ENCODE assay signal across 1 cellular context in the genomic region with DNA sequence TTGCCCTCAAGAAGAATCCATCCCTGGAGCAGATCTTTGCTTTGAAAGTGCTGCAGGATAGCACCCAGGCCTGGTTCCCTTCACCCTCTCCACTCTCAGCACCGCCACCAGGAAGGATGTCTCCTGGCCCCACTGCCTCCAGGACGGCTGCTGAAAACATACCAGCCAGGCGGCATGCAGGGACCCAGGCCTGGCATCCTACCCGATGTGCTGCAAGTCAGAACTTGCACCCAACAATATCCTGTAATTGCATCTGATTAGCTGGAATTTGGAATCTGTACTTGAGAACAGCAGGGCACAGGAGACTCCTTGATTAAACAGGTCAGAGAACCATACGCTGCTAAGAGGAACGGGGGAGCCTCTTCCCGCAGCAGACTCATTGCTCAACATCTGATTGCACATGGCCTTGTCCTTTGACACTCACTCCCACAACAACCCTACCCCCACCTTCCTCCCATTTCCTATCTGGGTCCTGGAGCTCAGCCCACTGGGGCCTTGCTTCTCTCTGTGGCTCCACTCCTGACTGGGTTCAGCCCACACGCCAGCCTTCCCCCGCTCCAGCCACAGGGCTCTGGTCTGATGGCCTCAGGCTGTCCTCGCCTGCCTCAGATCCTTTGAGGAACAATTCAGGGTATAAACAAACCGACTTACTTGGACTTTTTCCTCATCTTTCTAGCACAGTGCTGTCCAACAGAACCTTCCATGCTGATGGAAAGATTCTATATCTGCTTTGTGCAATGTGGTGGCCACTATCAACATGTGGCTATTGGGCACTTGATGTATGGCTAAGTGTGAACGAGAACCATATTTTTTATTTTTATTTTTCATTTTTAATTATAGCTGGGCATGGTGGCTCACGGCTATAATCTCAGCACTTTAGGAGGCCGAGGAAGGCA.
TF ChIP-seq lines count a peak whose summit lies in the region.

No MANE protein-coding gene starts in this region.

TF ChIP-seq in K562, 482 proteins besides CTCF, POLR2A, EP300 and RAD21 (continued from another document and continues in another):
- TF ChIP-seq, protein P1, sequence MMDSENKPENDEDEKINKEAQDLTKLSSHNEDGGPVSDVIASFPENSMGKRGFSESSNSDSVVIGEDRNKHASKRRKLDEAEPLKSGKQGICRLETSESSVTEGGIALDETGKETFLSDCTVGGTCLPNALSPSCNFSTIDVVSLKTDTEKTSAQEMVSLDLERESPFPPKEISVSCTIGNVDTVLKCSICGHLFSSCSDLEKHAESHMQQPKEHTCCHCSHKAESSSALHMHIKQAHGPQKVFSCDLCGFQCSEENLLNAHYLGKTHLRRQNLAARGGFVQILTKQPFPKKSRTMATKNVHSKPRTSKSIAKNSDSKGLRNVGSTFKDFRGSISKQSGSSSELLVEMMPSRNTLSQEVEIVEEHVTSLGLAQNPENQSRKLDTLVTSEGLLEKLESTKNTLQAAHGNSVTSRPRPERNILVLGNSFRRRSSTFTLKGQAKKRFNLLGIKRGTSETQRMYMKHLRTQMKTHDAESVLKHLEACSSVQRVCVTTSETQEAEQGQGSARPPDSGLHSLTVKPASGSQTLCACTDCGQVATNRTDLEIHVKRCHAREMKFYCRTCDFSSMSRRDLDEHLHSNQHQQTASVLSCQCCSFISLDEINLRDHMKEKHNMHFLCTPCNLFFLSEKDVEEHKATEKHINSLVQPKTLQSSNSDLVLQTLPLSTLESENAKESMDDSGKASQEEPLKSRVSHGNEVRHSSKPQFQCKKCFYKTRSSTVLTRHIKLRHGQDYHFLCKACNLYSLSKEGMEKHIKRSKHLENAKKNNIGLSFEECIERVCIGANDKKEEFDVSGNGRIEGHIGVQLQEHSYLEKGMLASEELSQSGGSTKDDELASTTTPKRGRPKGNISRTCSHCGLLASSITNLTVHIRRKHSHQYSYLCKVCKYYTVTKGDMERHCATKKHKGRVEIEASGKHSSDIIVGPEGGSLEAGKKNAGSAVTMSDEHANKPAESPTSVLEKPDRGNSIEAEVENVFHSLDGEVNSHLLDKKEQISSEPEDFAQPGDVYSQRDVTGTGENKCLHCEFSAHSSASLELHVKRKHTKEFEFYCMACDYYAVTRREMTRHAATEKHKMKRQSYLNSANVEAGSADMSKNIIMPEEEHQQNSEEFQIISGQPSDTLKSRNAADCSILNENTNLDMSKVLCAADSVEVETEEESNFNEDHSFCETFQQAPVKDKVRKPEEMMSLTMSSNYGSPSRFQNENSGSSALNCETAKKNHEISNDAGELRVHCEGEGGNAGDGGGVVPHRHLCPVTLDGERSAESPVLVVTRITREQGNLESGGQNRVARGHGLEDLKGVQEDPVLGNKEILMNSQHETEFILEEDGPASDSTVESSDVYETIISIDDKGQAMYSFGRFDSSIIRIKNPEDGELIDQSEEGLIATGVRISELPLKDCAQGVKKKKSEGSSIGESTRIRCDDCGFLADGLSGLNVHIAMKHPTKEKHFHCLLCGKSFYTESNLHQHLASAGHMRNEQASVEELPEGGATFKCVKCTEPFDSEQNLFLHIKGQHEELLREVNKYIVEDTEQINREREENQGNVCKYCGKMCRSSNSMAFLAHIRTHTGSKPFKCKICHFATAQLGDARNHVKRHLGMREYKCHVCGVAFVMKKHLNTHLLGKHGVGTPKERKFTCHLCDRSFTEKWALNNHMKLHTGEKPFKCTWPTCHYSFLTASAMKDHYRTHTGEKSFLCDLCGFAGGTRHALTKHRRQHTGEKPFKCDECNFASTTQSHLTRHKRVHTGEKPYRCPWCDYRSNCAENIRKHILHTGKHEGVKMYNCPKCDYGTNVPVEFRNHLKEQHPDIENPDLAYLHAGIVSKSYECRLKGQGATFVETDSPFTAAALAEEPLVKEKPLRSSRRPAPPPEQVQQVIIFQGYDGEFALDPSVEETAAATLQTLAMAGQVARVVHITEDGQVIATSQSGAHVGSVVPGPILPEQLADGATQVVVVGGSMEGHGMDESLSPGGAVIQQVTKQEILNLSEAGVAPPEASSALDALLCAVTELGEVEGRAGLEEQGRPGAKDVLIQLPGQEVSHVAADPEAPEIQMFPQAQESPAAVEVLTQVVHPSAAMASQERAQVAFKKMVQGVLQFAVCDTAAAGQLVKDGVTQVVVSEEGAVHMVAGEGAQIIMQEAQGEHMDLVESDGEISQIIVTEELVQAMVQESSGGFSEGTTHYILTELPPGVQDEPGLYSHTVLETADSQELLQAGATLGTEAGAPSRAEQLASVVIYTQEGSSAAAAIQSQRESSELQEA (IDR thresholded peaks at IDR 0.05; ENCODE audit: low read depth): peak; percentile 13; the same call in 1 of the 2 replicates
- TF ChIP-seq, protein P2, sequence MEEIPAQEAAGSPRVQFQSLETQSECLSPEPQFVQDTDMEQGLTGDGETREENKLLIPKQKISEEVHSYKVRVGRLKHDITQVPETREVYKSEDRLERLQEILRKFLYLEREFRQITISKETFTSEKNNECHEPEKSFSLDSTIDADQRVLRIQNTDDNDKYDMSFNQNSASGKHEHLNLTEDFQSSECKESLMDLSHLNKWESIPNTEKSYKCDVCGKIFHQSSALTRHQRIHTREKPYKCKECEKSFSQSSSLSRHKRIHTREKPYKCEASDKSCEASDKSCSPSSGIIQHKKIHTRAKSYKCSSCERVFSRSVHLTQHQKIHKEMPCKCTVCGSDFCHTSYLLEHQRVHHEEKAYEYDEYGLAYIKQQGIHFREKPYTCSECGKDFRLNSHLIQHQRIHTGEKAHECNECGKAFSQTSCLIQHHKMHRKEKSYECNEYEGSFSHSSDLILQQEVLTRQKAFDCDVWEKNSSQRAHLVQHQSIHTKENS (CRISPR knock-in tag; IDR thresholded peaks at IDR 0.05): no peak
- peak; percentile 22; the same call in 1 of the 2 replicates for TF ChIP-seq GTF2A2 (tag; IDR thresholded peaks at IDR 0.05)
- peak; percentile 79; the same call in 1 of the 2 replicates for TF ChIP-seq ZBTB7A (IDR thresholded peaks at IDR 0.05; ENCODE audit: borderline replicate concordance, control insufficient read depth, low read depth, low read length)
- peak; percentile 79 for TF ChIP-seq EP400 (IDR thresholded peaks at IDR 0.05)
- TF ChIP-seq SMARCE1 (IDR thresholded peaks at IDR 0.05): peak; percentile 96
- TF ChIP-seq ZNF561 (CRISPR knock-in tag; conservative IDR thresholded peaks at IDR 0.05): no peak
- TF ChIP-seq, protein P3, sequence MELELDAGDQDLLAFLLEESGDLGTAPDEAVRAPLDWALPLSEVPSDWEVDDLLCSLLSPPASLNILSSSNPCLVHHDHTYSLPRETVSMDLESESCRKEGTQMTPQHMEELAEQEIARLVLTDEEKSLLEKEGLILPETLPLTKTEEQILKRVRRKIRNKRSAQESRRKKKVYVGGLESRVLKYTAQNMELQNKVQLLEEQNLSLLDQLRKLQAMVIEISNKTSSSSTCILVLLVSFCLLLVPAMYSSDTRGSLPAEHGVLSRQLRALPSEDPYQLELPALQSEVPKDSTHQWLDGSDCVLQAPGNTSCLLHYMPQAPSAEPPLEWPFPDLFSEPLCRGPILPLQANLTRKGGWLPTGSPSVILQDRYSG (tag; conservative IDR thresholded peaks at IDR 0.05; ENCODE audit: low read depth): peak; percentile 78
- peak; percentile 81; the same call in 1 of the 2 replicates for TF ChIP-seq ESRRA (IDR thresholded peaks at IDR 0.05; ENCODE audit: borderline replicate concordance, low read depth)
- TF ChIP-seq, protein P4, sequence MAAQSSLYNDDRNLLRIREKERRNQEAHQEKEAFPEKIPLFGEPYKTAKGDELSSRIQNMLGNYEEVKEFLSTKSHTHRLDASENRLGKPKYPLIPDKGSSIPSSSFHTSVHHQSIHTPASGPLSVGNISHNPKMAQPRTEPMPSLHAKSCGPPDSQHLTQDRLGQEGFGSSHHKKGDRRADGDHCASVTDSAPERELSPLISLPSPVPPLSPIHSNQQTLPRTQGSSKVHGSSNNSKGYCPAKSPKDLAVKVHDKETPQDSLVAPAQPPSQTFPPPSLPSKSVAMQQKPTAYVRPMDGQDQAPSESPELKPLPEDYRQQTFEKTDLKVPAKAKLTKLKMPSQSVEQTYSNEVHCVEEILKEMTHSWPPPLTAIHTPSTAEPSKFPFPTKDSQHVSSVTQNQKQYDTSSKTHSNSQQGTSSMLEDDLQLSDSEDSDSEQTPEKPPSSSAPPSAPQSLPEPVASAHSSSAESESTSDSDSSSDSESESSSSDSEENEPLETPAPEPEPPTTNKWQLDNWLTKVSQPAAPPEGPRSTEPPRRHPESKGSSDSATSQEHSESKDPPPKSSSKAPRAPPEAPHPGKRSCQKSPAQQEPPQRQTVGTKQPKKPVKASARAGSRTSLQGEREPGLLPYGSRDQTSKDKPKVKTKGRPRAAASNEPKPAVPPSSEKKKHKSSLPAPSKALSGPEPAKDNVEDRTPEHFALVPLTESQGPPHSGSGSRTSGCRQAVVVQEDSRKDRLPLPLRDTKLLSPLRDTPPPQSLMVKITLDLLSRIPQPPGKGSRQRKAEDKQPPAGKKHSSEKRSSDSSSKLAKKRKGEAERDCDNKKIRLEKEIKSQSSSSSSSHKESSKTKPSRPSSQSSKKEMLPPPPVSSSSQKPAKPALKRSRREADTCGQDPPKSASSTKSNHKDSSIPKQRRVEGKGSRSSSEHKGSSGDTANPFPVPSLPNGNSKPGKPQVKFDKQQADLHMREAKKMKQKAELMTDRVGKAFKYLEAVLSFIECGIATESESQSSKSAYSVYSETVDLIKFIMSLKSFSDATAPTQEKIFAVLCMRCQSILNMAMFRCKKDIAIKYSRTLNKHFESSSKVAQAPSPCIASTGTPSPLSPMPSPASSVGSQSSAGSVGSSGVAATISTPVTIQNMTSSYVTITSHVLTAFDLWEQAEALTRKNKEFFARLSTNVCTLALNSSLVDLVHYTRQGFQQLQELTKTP (IDR thresholded peaks at IDR 0.05; ENCODE audit: low read depth in 1 of 2, partially characterized antibody in 2 of 2): peak; percentile 63 to 90
- TF ChIP-seq, protein P5, sequence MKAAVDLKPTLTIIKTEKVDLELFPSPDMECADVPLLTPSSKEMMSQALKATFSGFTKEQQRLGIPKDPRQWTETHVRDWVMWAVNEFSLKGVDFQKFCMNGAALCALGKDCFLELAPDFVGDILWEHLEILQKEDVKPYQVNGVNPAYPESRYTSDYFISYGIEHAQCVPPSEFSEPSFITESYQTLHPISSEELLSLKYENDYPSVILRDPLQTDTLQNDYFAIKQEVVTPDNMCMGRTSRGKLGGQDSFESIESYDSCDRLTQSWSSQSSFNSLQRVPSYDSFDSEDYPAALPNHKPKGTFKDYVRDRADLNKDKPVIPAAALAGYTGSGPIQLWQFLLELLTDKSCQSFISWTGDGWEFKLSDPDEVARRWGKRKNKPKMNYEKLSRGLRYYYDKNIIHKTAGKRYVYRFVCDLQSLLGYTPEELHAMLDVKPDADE (conservative IDR thresholded peaks at IDR 0.05; ENCODE audit: control insufficient read depth, low read depth, low read length): peak; percentile 72; the same call in 1 of the 2 replicates
- TF ChIP-seq OTX1 (CRISPR knock-in tag; IDR thresholded peaks at IDR 0.05): 0 out of 2 replicates have a peak, but pooled peaks have one; percentile 65
- TF ChIP-seq, protein P6, sequence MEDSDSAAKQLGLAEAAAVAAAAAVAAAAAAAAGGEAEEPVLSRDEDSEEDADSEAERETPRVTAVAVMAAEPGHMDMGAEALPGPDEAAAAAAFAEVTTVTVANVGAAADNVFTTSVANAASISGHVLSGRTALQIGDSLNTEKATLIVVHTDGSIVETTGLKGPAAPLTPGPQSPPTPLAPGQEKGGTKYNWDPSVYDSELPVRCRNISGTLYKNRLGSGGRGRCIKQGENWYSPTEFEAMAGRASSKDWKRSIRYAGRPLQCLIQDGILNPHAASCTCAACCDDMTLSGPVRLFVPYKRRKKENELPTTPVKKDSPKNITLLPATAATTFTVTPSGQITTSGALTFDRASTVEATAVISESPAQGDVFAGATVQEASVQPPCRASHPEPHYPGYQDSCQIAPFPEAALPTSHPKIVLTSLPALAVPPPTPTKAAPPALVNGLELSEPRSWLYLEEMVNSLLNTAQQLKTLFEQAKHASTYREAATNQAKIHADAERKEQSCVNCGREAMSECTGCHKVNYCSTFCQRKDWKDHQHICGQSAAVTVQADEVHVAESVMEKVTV (CRISPR knock-in tag; IDR thresholded peaks at IDR 0.05): no peak; the same call in none of the 2 replicates
- TF ChIP-seq, protein P7, sequence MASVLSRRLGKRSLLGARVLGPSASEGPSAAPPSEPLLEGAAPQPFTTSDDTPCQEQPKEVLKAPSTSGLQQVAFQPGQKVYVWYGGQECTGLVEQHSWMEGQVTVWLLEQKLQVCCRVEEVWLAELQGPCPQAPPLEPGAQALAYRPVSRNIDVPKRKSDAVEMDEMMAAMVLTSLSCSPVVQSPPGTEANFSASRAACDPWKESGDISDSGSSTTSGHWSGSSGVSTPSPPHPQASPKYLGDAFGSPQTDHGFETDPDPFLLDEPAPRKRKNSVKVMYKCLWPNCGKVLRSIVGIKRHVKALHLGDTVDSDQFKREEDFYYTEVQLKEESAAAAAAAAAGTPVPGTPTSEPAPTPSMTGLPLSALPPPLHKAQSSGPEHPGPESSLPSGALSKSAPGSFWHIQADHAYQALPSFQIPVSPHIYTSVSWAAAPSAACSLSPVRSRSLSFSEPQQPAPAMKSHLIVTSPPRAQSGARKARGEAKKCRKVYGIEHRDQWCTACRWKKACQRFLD (CRISPR knock-in tag; IDR thresholded peaks at IDR 0.05): peak; percentile 85
- TF ChIP-seq NR2F6 (CRISPR knock-in tag; IDR thresholded peaks at IDR 0.05): no peak
- peak; percentile 75 to 97 for TF ChIP-seq RCOR1 (IDR thresholded peaks at IDR 0.05; ENCODE audit: borderline replicate concordance in 1 of 2, low read depth in 2 of 2, low read length in 2 of 2)
- peak; percentile 87 for TF ChIP-seq SOX6 (IDR thresholded peaks at IDR 0.05)
